ENCODE assay signal across 1 cellular context in genomic region chr11:119299416-119299815, GRCh38.
TF ChIP-seq lines count a peak whose summit lies in the region.

No MANE protein-coding gene starts in this region.

TF ChIP-seq in IMR-90, 13 proteins besides CTCF, POLR2A, EP300 and RAD21:
- TF ChIP-seq SMC3 (IDR thresholded peaks at IDR 0.05; ENCODE audit: low read depth, low read length) (no peak), RFX5 (IDR thresholded peaks at IDR 0.05; ENCODE audit: low read depth, low read length) (no peak), RCOR1 (IDR thresholded peaks at IDR 0.05; ENCODE audit: insufficient replicate concordance, low read length) (no peak), MAFK (IDR thresholded peaks at IDR 0.05; ENCODE audit: low read depth, low read length) (no peak), CEBPB (IDR thresholded peaks at IDR 0.05; ENCODE audit: low read depth, low read length) (no peak), BHLHE40 (IDR thresholded peaks at IDR 0.05; ENCODE audit: low read depth, low read length) (no peak), MAZ (IDR thresholded peaks at IDR 0.05; ENCODE audit: borderline replicate concordance, low read depth, low read length) (no peak), FOS (IDR thresholded peaks at IDR 0.05; ENCODE audit: low read depth, low read length) (no peak), USF2 (IDR thresholded peaks at IDR 0.05; ENCODE audit: low read depth, low read length) (no peak), ELK1 (IDR thresholded peaks at IDR 0.05; ENCODE audit: borderline replicate concordance, low read depth, low read length) (no peak), MXI1 (IDR thresholded peaks at IDR 0.05; ENCODE audit: borderline replicate concordance, low read depth, low read length) (no peak), NFE2L2 (IDR thresholded peaks at IDR 0.05; ENCODE audit: low read depth, low read length) (no peak), CHD1 (IDR thresholded peaks at IDR 0.05; ENCODE audit: low read depth, low read length) (no peak)
